In the genomic region with DNA sequence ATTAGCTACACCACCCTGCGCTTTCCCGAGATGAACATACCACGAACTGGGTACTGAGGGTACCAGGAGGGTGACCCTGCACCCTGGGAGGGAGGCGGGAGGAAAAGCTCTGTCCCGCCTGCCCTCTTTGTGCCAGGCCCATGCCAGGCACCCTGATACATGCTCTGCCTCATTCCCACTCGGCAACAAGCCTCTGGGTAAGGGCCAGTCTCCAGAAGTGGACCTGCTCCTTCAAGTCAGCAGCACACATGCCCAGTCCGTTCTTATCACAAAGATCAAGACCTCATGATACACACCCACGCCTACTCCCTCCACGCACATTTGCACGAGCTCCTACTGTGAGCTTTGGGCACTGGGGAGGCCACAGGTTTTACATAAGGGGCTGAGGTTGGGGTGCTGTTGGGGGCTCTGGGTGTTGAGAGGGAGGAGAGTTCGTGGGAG, we compare ENCODE assay signal across 20 cellular contexts. TPM values are rescaled to one million over a fixed set of nuclear protein-coding genes. Genes with fewer than 3 reads are reported as not detected.
A peak's percentile ranks its signal among the peaks of the same experiment; 100 is the strongest.
DNase-seq lines count a peak whose midpoint lies in the region; ATAC-seq, FAIRE-seq and TF ChIP-seq lines count a peak whose summit lies in the region.
"Had no signal": no experiment of that assay in that cellular context is flagged by ENCODE, and none has a peak within 500 bp of the region (broad histone marks: within the 10 kb centered on the region; RNA-seq: fewer than 3 reads in every experiment).

No MANE protein-coding gene starts in this region.

- H3K9me3 ChIP-seq in right lobe of liver (no peaks in the 10 kb centered on the region), HepG2 (ENCODE audit: low read length) (no peaks in the 10 kb centered on the region)
- H3K9me3 ChIP-seq: BE2C had no signal

- H3K9ac ChIP-seq in HepG2 (ENCODE audit: insufficient read depth, low read depth, low read length), result no peak overlapping the region

- CTCF ChIA-PET in HepG2 (lab: Yijun Ruan, JAX; ENCODE audit: low intra/inter-chr PET ratio, low total read pairs), result no interaction called here

- no peak for ATAC-seq in right lobe of liver
- no peak for ATAC-seq in HepG2
- no peak for ATAC-seq in activated T-cell treated with anti-CD3 and anti-CD28 coated beads, Interleukin-2, amount 50 U/mL, for 4 hours
- ATAC-seq in natural killer cell, result no peak
- no peak for ATAC-seq in GM21786 (IDR thresholded peaks at IDR 0.05; ENCODE audit: unreplicated experiment)

- TF ChIP-seq CTCF in right lobe of liver (IDR thresholded peaks at IDR 0.05), result no peak
- no peak for TF ChIP-seq CTCF in HepG2 (CRISPR knock-in tag; IDR thresholded peaks at IDR 0.05)
- no peak for TF ChIP-seq CTCF in natural killer cell (IDR thresholded peaks at IDR 0.05)

- DNase-seq in right lobe of liver (peak in 2 of 3 donors; percentile 35 to 39), HepG2 (ENCODE audit: low spot score) (no peak), natural killer cell (peak; percentile 13), NCI-H2081 (lab: John Stamatoyannopoulos, UW) (no peak), MV-4-11 (lab: John Stamatoyannopoulos, UW) (no peak), SHP77 (lab: John Stamatoyannopoulos, UW) (no peak)
- DNase-seq in activated T-cell treated with anti-CD3 and anti-CD28 coated beads, Interleukin-2, amount 50 U/mL, for 4 hours, result no peak
- DNase-seq: activated naive CD4-positive, alpha-beta T cell; BE2C; foreskin fibroblast; HFFc6; immature natural killer cell; mesendoderm; NCI-H2029; NCI-H748 treated with DMSO at 0.1 percent for 48 hours had no signal

- 45% methylated on average over 4 of the region's 11 CpGs for WGBS in right lobe of liver (ENCODE audit: insufficient coverage, low coverage, low lambda C conversion rate, missing lambda C conversion rate)
- 91% methylated on average over 6 of the region's 11 CpGs for WGBS in HepG2 (ENCODE audit: low lambda C conversion rate)

- no peaks in the 10 kb centered on the region for H3K27me3 Mint-ChIP-seq in activated T-cell treated with anti-CD3 and anti-CD28 coated beads, Interleukin-2, amount 50 U/mL, for 4 hours (ENCODE audit: low read depth)
- H3K27me3 Mint-ChIP-seq in natural killer cell (ENCODE audit: low read depth in 2 of 2), result peaks cover 10 to 23% of the 10 kb centered on the region in 2 donors

- H3K4me1 Mint-ChIP-seq in activated T-cell treated with anti-CD3 and anti-CD28 coated beads, Interleukin-2, amount 50 U/mL, for 4 hours (ENCODE audit: low read depth), result peaks cover 30% of the 10 kb centered on the region
- peaks cover 10 to 21% of the 10 kb centered on the region in 2 donors for H3K4me1 Mint-ChIP-seq in natural killer cell

- H3K4me2 ChIP-seq in HepG2 (ENCODE audit: low read depth, low read length), result no peak overlapping the region
- H3K4me2 ChIP-seq: smooth muscle cell had no signal

- no peak overlapping the region for H3K27ac Mint-ChIP-seq in natural killer cell
- H3K27ac Mint-ChIP-seq: HFFc6 had no signal

- BruUV-seq in HepG2 (replicated peaks; lab: Mats Ljungman, UMichigan), result no TSS peak

- TF ChIP-seq EP300 in HepG2 (IDR thresholded peaks at IDR 0.05; ENCODE audit: low read depth in 2 of 2, low read length in 2 of 2) (no peak), HepG2 (CRISPR knock-in tag; IDR thresholded peaks at IDR 0.05; ENCODE audit: borderline replicate concordance) (no peak)

- POLR2A ChIA-PET in HepG2 (lab: Yijun Ruan, JAX), result no interaction called here

- intact Hi-C loops in right lobe of liver (cut with DNase I), result loop anchor here in 1 of 2 donors (10.0 kb wide), 1 partner anchor 129 kb away; no protein-coding TSS in a partner anchor
- intact Hi-C loops in HepG2 (cut with micrococcal nuclease; ENCODE audit: unreplicated experiment), result no loop called here
- intact Hi-C loops in natural killer cell (cut with micrococcal nuclease), result no loop called here

- TF ChIP-seq POLR2A in right lobe of liver (IDR thresholded peaks at IDR 0.05) (no peak), HepG2 (IDR thresholded peaks at IDR 0.05; ENCODE audit: insufficient read depth in 1 of 2, low read depth in 2 of 2, low read length in 2 of 2) (no peak)

- H3K79me2 ChIP-seq in HepG2 (ENCODE audit: insufficient read depth, low read length), result no peaks in the 10 kb centered on the region

- in situ Hi-C loops in HepG2 (cut with HindIII; ENCODE audit: extremely low pct_ligation_motif_present, low pct_unique_long_range_greater_than_20kb), result no loop called here

- H2AFZ ChIP-seq in HepG2 (ENCODE audit: low read length), result no peak overlapping the region

- H3K9me3 Mint-ChIP-seq in activated T-cell treated with anti-CD3 and anti-CD28 coated beads, Interleukin-2, amount 50 U/mL, for 4 hours, result no peaks in the 10 kb centered on the region
- H3K9me3 Mint-ChIP-seq in natural killer cell, result no peaks in the 10 kb centered on the region
- H3K9me3 Mint-ChIP-seq: HFFc6 had no signal

- FAIRE-seq in HepG2 (lab: Jason Lieb, UNC), result no peak

- no peaks in the 10 kb centered on the region for H3K36me3 Mint-ChIP-seq in activated T-cell treated with anti-CD3 and anti-CD28 coated beads, Interleukin-2, amount 50 U/mL, for 4 hours (ENCODE audit: insufficient read depth)
- no peaks in the 10 kb centered on the region for H3K36me3 Mint-ChIP-seq in natural killer cell
- H3K36me3 Mint-ChIP-seq: immature natural killer cell had no signal

- H3K27me3 ChIP-seq in right lobe of liver (no peaks in the 10 kb centered on the region), HepG2 (ENCODE audit: control insufficient read depth in 1 of 2, insufficient read depth in 2 of 2, low read length in 2 of 2) (0 out of 5 replicates have a peak, but pooled peaks cover 0 to 1% of the 10 kb centered on the region in 2 experiments)
- H3K27me3 ChIP-seq: BE2C, cardiac muscle cell had no signal

- H3K4me3 ChIP-seq in right lobe of liver, result no peak overlapping the region
- no peak overlapping the region for H3K4me3 ChIP-seq in HepG2 (replicated peaks in 1 of 3; ENCODE audit: insufficient read depth in 1 of 3, low read depth in 2 of 3, low read length in 3 of 3)
- H3K4me3 ChIP-seq: cardiac muscle cell, smooth muscle cell had no signal

- TF ChIP-seq RAD21 in HepG2 (CRISPR knock-in tag; IDR thresholded peaks at IDR 0.05), result no peak

- no peaks in the 10 kb centered on the region for H4K20me1 ChIP-seq in HepG2 (ENCODE audit: insufficient read depth, low read length)

- H3K4me3 Mint-ChIP-seq in activated T-cell treated with anti-CD3 and anti-CD28 coated beads, Interleukin-2, amount 50 U/mL, for 4 hours, result peak overlapping the region; percentile 24
- H3K4me3 Mint-ChIP-seq in natural killer cell, result no peak overlapping the region
- H3K4me3 Mint-ChIP-seq: HFFc6 had no signal

- H3K36me3 ChIP-seq in right lobe of liver (no peaks in the 10 kb centered on the region), HepG2 (replicated peaks in 1 of 2; ENCODE audit: control insufficient read depth in 1 of 2, insufficient read depth in 2 of 2, low read length in 2 of 2) (no peaks in the 10 kb centered on the region)
- H3K36me3 ChIP-seq: BE2C, cardiac muscle cell had no signal

- H3K27ac ChIP-seq in right lobe of liver, result no peak overlapping the region
- H3K27ac ChIP-seq in HepG2 (ENCODE audit: extremely low read length, insufficient read depth, low read length), result no peak overlapping the region
- H3K27ac ChIP-seq: cardiac muscle cell had no signal

- no peaks in the 10 kb centered on the region for H3K4me1 ChIP-seq in right lobe of liver
- H3K4me1 ChIP-seq in HepG2 (ENCODE audit: insufficient read depth, low read length), result peaks cover 42% of the 10 kb centered on the region
- H3K4me1 ChIP-seq: BE2C had no signal

RNA-seq across cellular contexts. Expression of a gene that starts 2.0 kb away (rescaled TPM):
- total RNA-seq in right lobe of liver (not detected), HepG2 (2016; rRNA removed; fragmentation: Illumina TruSeq; extraction: Trizol) (not detected in 2 replicates), natural killer cell (under 1 TPM in 2 of 3 donors, not detected in 1; 0.30 to 0.47 TPM)
- total RNA-seq in HepG2 (2016; cell fraction: cytosol; rRNA removed; fragmentation: Illumina TruSeq; extraction: Trizol; ENCODE audit: low read depth), result 0.09 TPM in 1 of 2 replicates, not detected in the other
- not detected in 2 replicates for total RNA-seq in HepG2 (2016; cell fraction: insoluble cytoplasmic fraction; rRNA removed; fragmentation: Illumina TruSeq; extraction: Trizol)
- not detected in 2 replicates for total RNA-seq in HepG2 (2016; cell fraction: membrane; rRNA removed; fragmentation: Illumina TruSeq; extraction: Trizol)
- not detected in 2 replicates for total RNA-seq in HepG2 (2016; cell fraction: nucleus; rRNA removed; fragmentation: Illumina TruSeq; extraction: Trizol)
- not detected in 2 replicates for polyA plus RNA-seq in HepG2 (2011; rRNA removed)
- polyA plus RNA-seq in HepG2 (2011; cell fraction: cytosol; rRNA removed), result not detected in 2 replicates
- polyA plus RNA-seq in HepG2 (2011; cell fraction: nucleus; rRNA removed), result not detected in 2 replicates
- polyA plus RNA-seq in HepG2 (2012), result not detected in 2 replicates
- not detected in 2 replicates for polyA plus RNA-seq in HepG2 (2016; cell fraction: cytosol; fragmentation: Illumina TruSeq; extraction: Trizol; ENCODE audit: low read depth)
- not detected in 2 replicates for polyA plus RNA-seq in HepG2 (2016; cell fraction: insoluble cytoplasmic fraction; fragmentation: Illumina TruSeq; extraction: Trizol; ENCODE audit: low read depth)
- not detected in 2 replicates for polyA plus RNA-seq in HepG2 (2016; cell fraction: membrane; fragmentation: Illumina TruSeq; extraction: Trizol; ENCODE audit: low read depth)
- not detected in 2 replicates for polyA plus RNA-seq in HepG2 (2016; cell fraction: nucleus; fragmentation: Illumina TruSeq; extraction: Trizol; ENCODE audit: insufficient read depth, low read depth)
- polyA minus RNA-seq in HepG2 (2011; rRNA and poly(A)+ RNA removed; ENCODE audit: low replicate concordance), result not detected in 2 replicates
- not detected in 2 replicates for polyA minus RNA-seq in HepG2 (2011; cell fraction: cytosol; rRNA and poly(A)+ RNA removed)
- not detected in 2 replicates for polyA minus RNA-seq in HepG2 (2011; cell fraction: nucleus; rRNA and poly(A)+ RNA removed)
- not detected for total RNA-seq in activated T-cell treated with anti-CD3 and anti-CD28 coated beads, Interleukin-2, amount 50 U/mL, for 4 hours
- total RNA-seq: cardiac muscle cell, HFFc6, osteoblast, RPMI7951, smooth muscle cell had no signal
- polyA plus RNA-seq: immature natural killer cell, smooth muscle cell had no signal

RNA-seq across cellular contexts. Expression of a gene that starts 12.6 kb away (rescaled TPM):
- total RNA-seq in right lobe of liver (under 1 TPM in 1 of 6 experiments, not detected in 5; 0.27 TPM), HepG2 (2016; rRNA removed; fragmentation: Illumina TruSeq; extraction: Trizol) (not detected in 2 replicates), natural killer cell (1 to 10 TPM in 1 of 3 donors, under 1 TPM in 1, not detected in 1; 0.92 to 2.7 TPM)
- not detected in 2 replicates for total RNA-seq in HepG2 (2016; cell fraction: cytosol; rRNA removed; fragmentation: Illumina TruSeq; extraction: Trizol; ENCODE audit: low read depth)
- total RNA-seq in HepG2 (2016; cell fraction: insoluble cytoplasmic fraction; rRNA removed; fragmentation: Illumina TruSeq; extraction: Trizol), result not detected in 2 replicates
- total RNA-seq in HepG2 (2016; cell fraction: membrane; rRNA removed; fragmentation: Illumina TruSeq; extraction: Trizol), result not detected in 2 replicates
- total RNA-seq in HepG2 (2016; cell fraction: nucleus; rRNA removed; fragmentation: Illumina TruSeq; extraction: Trizol), result not detected in 2 replicates
- not detected in 2 replicates for polyA plus RNA-seq in HepG2 (2011; rRNA removed)
- polyA plus RNA-seq in HepG2 (2011; cell fraction: cytosol; rRNA removed), result not detected in 2 replicates
- not detected in 2 replicates for polyA plus RNA-seq in HepG2 (2011; cell fraction: nucleus; rRNA removed)
- not detected in 2 replicates for polyA plus RNA-seq in HepG2 (2012)
- polyA plus RNA-seq in HepG2 (2016; cell fraction: cytosol; fragmentation: Illumina TruSeq; extraction: Trizol; ENCODE audit: low read depth), result not detected in 2 replicates
- polyA plus RNA-seq in HepG2 (2016; cell fraction: insoluble cytoplasmic fraction; fragmentation: Illumina TruSeq; extraction: Trizol; ENCODE audit: low read depth), result not detected in 2 replicates
- not detected in 2 replicates for polyA plus RNA-seq in HepG2 (2016; cell fraction: membrane; fragmentation: Illumina TruSeq; extraction: Trizol; ENCODE audit: low read depth)
- not detected in 2 replicates for polyA plus RNA-seq in HepG2 (2016; cell fraction: nucleus; fragmentation: Illumina TruSeq; extraction: Trizol; ENCODE audit: insufficient read depth, low read depth)
- polyA minus RNA-seq in HepG2 (2011; rRNA and poly(A)+ RNA removed; ENCODE audit: low replicate concordance), result not detected in 2 replicates
- not detected in 2 replicates for polyA minus RNA-seq in HepG2 (2011; cell fraction: cytosol; rRNA and poly(A)+ RNA removed)
- polyA minus RNA-seq in HepG2 (2011; cell fraction: nucleus; rRNA and poly(A)+ RNA removed), result not detected in 2 replicates
- under 1 TPM; 0.30 to 0.91 (median 0.61) TPM for total RNA-seq in activated T-cell treated with anti-CD3 and anti-CD28 coated beads, Interleukin-2, amount 50 U/mL, for 4 hours
- total RNA-seq: HFFc6, osteoblast, RPMI7951, smooth muscle cell had no signal
- polyA plus RNA-seq: cardiac muscle cell, immature natural killer cell, smooth muscle cell had no signal

RNA-seq across cellular contexts. Expression of a gene that starts 16.7 kb away (rescaled TPM):
- total RNA-seq in right lobe of liver, result 1 to 10 TPM in 3 of 6 experiments, under 1 TPM in 3; 0.39 to 1.3 (median 0.96) TPM
- total RNA-seq in HepG2 (2016; rRNA removed; fragmentation: Illumina TruSeq; extraction: Trizol), result 0.49 and 0.71 TPM in 2 replicates
- 0.53 and 1.0 TPM in 2 replicates for total RNA-seq in HepG2 (2016; cell fraction: cytosol; rRNA removed; fragmentation: Illumina TruSeq; extraction: Trizol; ENCODE audit: low read depth)
- 0.40 and 0.97 TPM in 2 replicates for total RNA-seq in HepG2 (2016; cell fraction: insoluble cytoplasmic fraction; rRNA removed; fragmentation: Illumina TruSeq; extraction: Trizol)
- total RNA-seq in HepG2 (2016; cell fraction: membrane; rRNA removed; fragmentation: Illumina TruSeq; extraction: Trizol), result 0.62 and 0.93 TPM in 2 replicates
- 2.8 and 3.5 TPM in 2 replicates for total RNA-seq in HepG2 (2016; cell fraction: nucleus; rRNA removed; fragmentation: Illumina TruSeq; extraction: Trizol)
- 0.98 and 1.7 TPM in 2 replicates for polyA plus RNA-seq in HepG2 (2011; rRNA removed)
- polyA plus RNA-seq in HepG2 (2011; cell fraction: cytosol; rRNA removed), result 0.49 and 0.85 TPM in 2 replicates
- 1.8 and 2.5 TPM in 2 replicates for polyA plus RNA-seq in HepG2 (2011; cell fraction: nucleus; rRNA removed)
- 0.66 and 0.72 TPM in 2 replicates for polyA plus RNA-seq in HepG2 (2012)
- 0.19 and 0.31 TPM in 2 replicates for polyA plus RNA-seq in HepG2 (2016; cell fraction: cytosol; fragmentation: Illumina TruSeq; extraction: Trizol; ENCODE audit: low read depth)
- 0.82 and 1.2 TPM in 2 replicates for polyA plus RNA-seq in HepG2 (2016; cell fraction: insoluble cytoplasmic fraction; fragmentation: Illumina TruSeq; extraction: Trizol; ENCODE audit: low read depth)
- 0.36 and 0.50 TPM in 2 replicates for polyA plus RNA-seq in HepG2 (2016; cell fraction: membrane; fragmentation: Illumina TruSeq; extraction: Trizol; ENCODE audit: low read depth)
- 3.9 and 6.0 TPM in 2 replicates for polyA plus RNA-seq in HepG2 (2016; cell fraction: nucleus; fragmentation: Illumina TruSeq; extraction: Trizol; ENCODE audit: insufficient read depth, low read depth)
- 1.6 and 2.4 TPM in 2 replicates for polyA minus RNA-seq in HepG2 (2011; rRNA and poly(A)+ RNA removed; ENCODE audit: low replicate concordance)
- polyA minus RNA-seq in HepG2 (2011; cell fraction: cytosol; rRNA and poly(A)+ RNA removed), result 1.5 TPM in 1 of 2 replicates, not detected in the other
- 0.64 and 0.99 TPM in 2 replicates for polyA minus RNA-seq in HepG2 (2011; cell fraction: nucleus; rRNA and poly(A)+ RNA removed)
- 1 to 10 TPM; 1.3 to 5.2 (median 1.4) TPM for total RNA-seq in activated T-cell treated with anti-CD3 and anti-CD28 coated beads, Interleukin-2, amount 50 U/mL, for 4 hours
- total RNA-seq in natural killer cell, result 1 to 10 TPM; 4.3 to 7.0 (median 6.0) TPM
- total RNA-seq: osteoblast, smooth muscle cell had no signal
- polyA plus RNA-seq: cardiac muscle cell, smooth muscle cell had no signal

RNA-seq across cellular contexts. Expression of a gene that starts 25.2 kb away (rescaled TPM):
- total RNA-seq in right lobe of liver (not detected), HepG2 (2016; rRNA removed; fragmentation: Illumina TruSeq; extraction: Trizol) (not detected in 2 replicates), natural killer cell (1 to 10 TPM in 1 of 3 donors, under 1 TPM in 1, not detected in 1; 0.19 to 1.5 TPM)
- total RNA-seq in HepG2 (2016; cell fraction: cytosol; rRNA removed; fragmentation: Illumina TruSeq; extraction: Trizol; ENCODE audit: low read depth), result not detected in 2 replicates
- total RNA-seq in HepG2 (2016; cell fraction: insoluble cytoplasmic fraction; rRNA removed; fragmentation: Illumina TruSeq; extraction: Trizol), result not detected in 2 replicates
- not detected in 2 replicates for total RNA-seq in HepG2 (2016; cell fraction: membrane; rRNA removed; fragmentation: Illumina TruSeq; extraction: Trizol)
- not detected in 2 replicates for total RNA-seq in HepG2 (2016; cell fraction: nucleus; rRNA removed; fragmentation: Illumina TruSeq; extraction: Trizol)
- not detected in 2 replicates for polyA plus RNA-seq in HepG2 (2011; rRNA removed)
- polyA plus RNA-seq in HepG2 (2011; cell fraction: cytosol; rRNA removed), result not detected in 2 replicates
- polyA plus RNA-seq in HepG2 (2011; cell fraction: nucleus; rRNA removed), result not detected in 2 replicates
- polyA plus RNA-seq in HepG2 (2012), result not detected in 2 replicates
- polyA plus RNA-seq in HepG2 (2016; cell fraction: cytosol; fragmentation: Illumina TruSeq; extraction: Trizol; ENCODE audit: low read depth), result not detected in 2 replicates
- polyA plus RNA-seq in HepG2 (2016; cell fraction: insoluble cytoplasmic fraction; fragmentation: Illumina TruSeq; extraction: Trizol; ENCODE audit: low read depth), result not detected in 2 replicates
- not detected in 2 replicates for polyA plus RNA-seq in HepG2 (2016; cell fraction: membrane; fragmentation: Illumina TruSeq; extraction: Trizol; ENCODE audit: low read depth)
- not detected in 2 replicates for polyA plus RNA-seq in HepG2 (2016; cell fraction: nucleus; fragmentation: Illumina TruSeq; extraction: Trizol; ENCODE audit: insufficient read depth, low read depth)
- polyA minus RNA-seq in HepG2 (2011; rRNA and poly(A)+ RNA removed; ENCODE audit: low replicate concordance), result not detected in 2 replicates
- polyA minus RNA-seq in HepG2 (2011; cell fraction: cytosol; rRNA and poly(A)+ RNA removed), result not detected in 2 replicates
- not detected in 2 replicates for polyA minus RNA-seq in HepG2 (2011; cell fraction: nucleus; rRNA and poly(A)+ RNA removed)
- total RNA-seq in activated T-cell treated with anti-CD3 and anti-CD28 coated beads, Interleukin-2, amount 50 U/mL, for 4 hours, result under 1 TPM in 2 of 3 donors, not detected in 1; 0.21 to 0.25 TPM
- total RNA-seq: HFFc6, osteoblast, RPMI7951, smooth muscle cell had no signal
- polyA plus RNA-seq: cardiac muscle cell, immature natural killer cell, smooth muscle cell had no signal

RNA-seq across cellular contexts. Expression of a gene that starts 53.7 kb away (rescaled TPM):
- total RNA-seq in right lobe of liver, result under 1 TPM in 1 of 6 experiments, not detected in 5; 0.40 TPM
- 0.80 and 1.3 TPM in 2 replicates for total RNA-seq in HepG2 (2016; rRNA removed; fragmentation: Illumina TruSeq; extraction: Trizol)
- total RNA-seq in HepG2 (2016; cell fraction: cytosol; rRNA removed; fragmentation: Illumina TruSeq; extraction: Trizol; ENCODE audit: low read depth), result 0.26 and 0.71 TPM in 2 replicates
- 0.56 and 0.87 TPM in 2 replicates for total RNA-seq in HepG2 (2016; cell fraction: insoluble cytoplasmic fraction; rRNA removed; fragmentation: Illumina TruSeq; extraction: Trizol)
- total RNA-seq in HepG2 (2016; cell fraction: membrane; rRNA removed; fragmentation: Illumina TruSeq; extraction: Trizol), result 0.59 and 1.5 TPM in 2 replicates
- total RNA-seq in HepG2 (2016; cell fraction: nucleus; rRNA removed; fragmentation: Illumina TruSeq; extraction: Trizol), result 1.6 and 2.6 TPM in 2 replicates
- polyA plus RNA-seq in HepG2 (2011; rRNA removed), result 0.17 and 0.20 TPM in 2 replicates
- polyA plus RNA-seq in HepG2 (2011; cell fraction: cytosol; rRNA removed), result 0.13 and 0.27 TPM in 2 replicates
- 0.40 and 0.93 TPM in 2 replicates for polyA plus RNA-seq in HepG2 (2011; cell fraction: nucleus; rRNA removed)
- not detected in 2 replicates for polyA plus RNA-seq in HepG2 (2012)
- polyA plus RNA-seq in HepG2 (2016; cell fraction: cytosol; fragmentation: Illumina TruSeq; extraction: Trizol; ENCODE audit: low read depth), result 0.70 TPM in 2 replicates
- 0.38 and 1.3 TPM in 2 replicates for polyA plus RNA-seq in HepG2 (2016; cell fraction: insoluble cytoplasmic fraction; fragmentation: Illumina TruSeq; extraction: Trizol; ENCODE audit: low read depth)
- polyA plus RNA-seq in HepG2 (2016; cell fraction: membrane; fragmentation: Illumina TruSeq; extraction: Trizol; ENCODE audit: low read depth), result 0.24 and 0.97 TPM in 2 replicates
- polyA plus RNA-seq in HepG2 (2016; cell fraction: nucleus; fragmentation: Illumina TruSeq; extraction: Trizol; ENCODE audit: insufficient read depth, low read depth), result 0.82 and 1.5 TPM in 2 replicates
- not detected in 2 replicates for polyA minus RNA-seq in HepG2 (2011; rRNA and poly(A)+ RNA removed; ENCODE audit: low replicate concordance)
- polyA minus RNA-seq in HepG2 (2011; cell fraction: cytosol; rRNA and poly(A)+ RNA removed), result not detected in 2 replicates
- polyA minus RNA-seq in HepG2 (2011; cell fraction: nucleus; rRNA and poly(A)+ RNA removed), result 0.64 and 0.75 TPM in 2 replicates
- total RNA-seq in activated T-cell treated with anti-CD3 and anti-CD28 coated beads, Interleukin-2, amount 50 U/mL, for 4 hours, result under 1 TPM in 1 of 3 donors, not detected in 2; 0.29 TPM
- total RNA-seq in natural killer cell, result not detected
- total RNA-seq: HFFc6, osteoblast, RPMI7951, smooth muscle cell had no signal
- polyA plus RNA-seq: immature natural killer cell, smooth muscle cell had no signal

Comparison
In these comparisons a context has a peak if more than half of its experiments do, and no peak if none do; other contexts are left out.
1. DNase-seq: peak in right lobe of liver (2 of 3) and natural killer cell (single experiment); none in HepG2 (single experiment), activated T-cell treated with anti-CD3 and anti-CD28 coated beads, Interleukin-2, amount 50 U/mL, for 4 hours (single experiment), NCI-H2081 (0 of 2), MV-4-11 (single experiment) and SHP77 (0 of 2).